In genomic region chr17:80083136-80083661, GRCh38 we compare ENCODE assay signal across 16 cellular contexts. TPM values are rescaled to one million over a fixed set of nuclear protein-coding genes. Genes with fewer than 3 reads are reported as not detected.
DNase-seq lines count a peak whose midpoint lies in the region; ATAC-seq and TF ChIP-seq lines count a peak whose summit lies in the region.
"Had no signal": no experiment of that assay in that cellular context is flagged by ENCODE, and none has a peak within 500 bp of the region (broad histone marks: within the 10 kb centered on the region; RNA-seq: fewer than 3 reads in every experiment).

No MANE protein-coding gene starts in this region.

- BruUV-seq in PC-3 (replicated peaks; lab: Mats Ljungman, UMichigan): no TSS peak

- peak in 1 of 2 donors; percentile 13 for ATAC-seq in left cardiac atrium
- no peak for ATAC-seq in PC-3

- H2AFZ ChIP-seq in PC-3 (ENCODE audit: low read length): peak overlapping the region; percentile 84
- H2AFZ ChIP-seq in mesenchymal stem cell (ENCODE audit: low read depth, low read length): no peak overlapping the region

- no peak overlapping the region for H4K91ac ChIP-seq in mesenchymal stem cell (ENCODE audit: low read length)

- no peaks in the 10 kb centered on the region for H3K9me2 ChIP-seq in PC-3 (replicated peaks; ENCODE audit: low read length)

- no peak overlapping the region for H3K4me3 Mint-ChIP-seq in activated naive CD4-positive, alpha-beta T cell treated with anti-CD3 and anti-CD28 coated beads, Interleukin-2, amount 10 ng/mL, durations not matched to agents 7 days and 5 days
- H3K4me3 Mint-ChIP-seq: CD4-positive, alpha-beta memory T cell; immature natural killer cell; natural killer cell; WTC11 had no signal

- POLR2A ChIA-PET in PC-3 (lab: Charles Lee; ENCODE audit: unreplicated experiment): interaction anchor here (0.6 kb wide), 1 partner anchor 52 kb away, joined by 3 read pairs; no protein-coding TSS in a partner anchor
- POLR2A ChIA-PET in RWPE1 (lab: Yijun Ruan, JAX; ENCODE audit: low non-redundant PET): interaction anchor here (0.6 to 0.9 kb wide), 2 partner anchors 18 to 63 kb away, joined by 3 to 5 read pairs; partner anchors contain the start of gene GAA

- intact Hi-C loops in left cardiac atrium (cut with DNase I): loop anchor here in 1 of 2 donors (10.0 kb wide), 1 partner anchor 78 kb away; no protein-coding TSS in a partner anchor
- intact Hi-C loops in PC-3 (cut with micrococcal nuclease): loop anchor here (2.0 to 5.0 kb wide), 2 partner anchors 76 to 170 kb away; no protein-coding TSS in a partner anchor

- H3K4me2 ChIP-seq in PC-3 (ENCODE audit: low read length): peak overlapping the region; percentile 74
- no peak overlapping the region for H3K4me2 ChIP-seq in mesenchymal stem cell (ENCODE audit: low read length, poor library complexity, severe bottlenecking)

- peak; percentile 18 for DNase-seq in left cardiac atrium
- DNase-seq in right atrium auricular region (ENCODE audit: low spot score): no peak
- DNase-seq in PC-3: no peak
- DNase-seq in mesenchymal stem cell: no peak
- DNase-seq in activated naive CD4-positive, alpha-beta T cell treated with anti-CD3 and anti-CD28 coated beads, Interleukin-2, amount 10 ng/mL, durations not matched to agents 7 days and 5 days: no peak
- no peak for DNase-seq in RWPE1 (ENCODE audit: low spot score)
- no peak for DNase-seq in kidney tubule cell (ENCODE audit: low spot score)
- DNase-seq: left ventricle myocardium inferior; NK-92 treated with Interleukin-12 subunit alpha and Interleukin-12 subunit beta, amount 100 ng/mL, for 24 hours had no signal

- no peak overlapping the region for H2BK15ac ChIP-seq in mesenchymal stem cell (ENCODE audit: low read depth, poor library complexity, severe bottlenecking)

- H3K27ac ChIP-seq in right atrium auricular region: no peak overlapping the region
- no peak overlapping the region for H3K27ac ChIP-seq in PC-3 (ENCODE audit: low read length)
- no peak overlapping the region for H3K27ac ChIP-seq in mesenchymal stem cell (ENCODE audit: low read length, poor library complexity, severe bottlenecking)
- H3K27ac ChIP-seq in RWPE1: no peak overlapping the region
- H3K27ac ChIP-seq: adrenal gland, left ventricle myocardium inferior, ovary had no signal

- no peak overlapping the region for H3K14ac ChIP-seq in mesenchymal stem cell (ENCODE audit: low read length in 2 of 2)

- H3K27me3 ChIP-seq in right atrium auricular region (no peaks in the 10 kb centered on the region), PC-3 (ENCODE audit: low read length) (no peaks in the 10 kb centered on the region), mesenchymal stem cell (ENCODE audit: control insufficient read depth in 1 of 2, insufficient read depth in 1 of 2, low read length in 2 of 2) (peaks cover 15 to 28% of the 10 kb centered on the region in 2 experiments)
- H3K27me3 ChIP-seq: adrenal gland, ovary had no signal

- CTCF ChIA-PET in PC-3 (lab: Charles Lee): interaction anchor here (0.6 to 1.2 kb wide), 2 partner anchors 10 to 75 kb away, joined by 4 to 6 read pairs; no protein-coding TSS in a partner anchor
- CTCF ChIA-PET in activated naive CD4-positive, alpha-beta T cell treated with anti-CD3 and anti-CD28 coated beads, Interleukin-2, amount 10 ng/mL, durations not matched to agents 7 days and 5 days (lab: Charles Lee): interaction anchor here (0.8 to 2.6 kb wide), 7 partner anchors 9 to 169 kb away, joined by 4 to 6 read pairs (median 5); partner anchors contain the start of gene GAA
- CTCF ChIA-PET in RWPE1 (lab: Yijun Ruan, JAX): interaction anchor here (0.5 to 2.4 kb wide), 12 partner anchors 12 to 341 kb away, joined by 3 to 14 read pairs (median 3); no protein-coding TSS in a partner anchor

- no peak overlapping the region for H3K4me3 ChIP-seq in right atrium auricular region
- peak overlapping the region; percentile 46; the same call in 1 of the 2 replicates for H3K4me3 ChIP-seq in PC-3 (ENCODE audit: low read length)
- no peak overlapping the region for H3K4me3 ChIP-seq in mesenchymal stem cell (ENCODE audit: insufficient read depth in 1 of 2, low read depth in 1 of 2, low read length in 2 of 2)
- H3K4me3 ChIP-seq: K562, ovary had no signal

- no peak for TF ChIP-seq CTCF in right atrium auricular region (IDR thresholded peaks at IDR 0.05)
- no peak for TF ChIP-seq CTCF in PC-3 (conservative IDR thresholded peaks at IDR 0.05; ENCODE audit: low read depth, low read length)
- TF ChIP-seq CTCF in RWPE1 (conservative IDR thresholded peaks at IDR 0.05; ENCODE audit: low read depth): no peak

- no peak overlapping the region for H2BK5ac ChIP-seq in mesenchymal stem cell (ENCODE audit: low read depth, low read length, poor library complexity, severe bottlenecking)

- H3K79me2 ChIP-seq in PC-3 (ENCODE audit: low read length): no peaks in the 10 kb centered on the region

- no peaks in the 10 kb centered on the region for H3K9me3 Mint-ChIP-seq in activated naive CD4-positive, alpha-beta T cell treated with anti-CD3 and anti-CD28 coated beads, Interleukin-2, amount 10 ng/mL, durations not matched to agents 7 days and 5 days
- H3K9me3 Mint-ChIP-seq: CD4-positive, alpha-beta memory T cell; immature natural killer cell; natural killer cell; WTC11 had no signal

- no peak overlapping the region for H3K4ac ChIP-seq in mesenchymal stem cell (ENCODE audit: low read depth in 1 of 2, low read length in 2 of 2)

- no peaks in the 10 kb centered on the region for H3K9me3 ChIP-seq in right atrium auricular region
- H3K9me3 ChIP-seq in PC-3 (ENCODE audit: low read length): no peaks in the 10 kb centered on the region
- no peaks in the 10 kb centered on the region for H3K9me3 ChIP-seq in mesenchymal stem cell (ENCODE audit: control insufficient read depth, low read length)
- H3K9me3 ChIP-seq: adrenal gland, left ventricle myocardium inferior, ovary had no signal

- peaks cover 0 to 9% of the 10 kb centered on the region in 2 donors for H3K4me1 ChIP-seq in right atrium auricular region
- 0 out of 2 replicates have a peak, but pooled peaks cover 3% of the 10 kb centered on the region for H3K4me1 ChIP-seq in PC-3 (ENCODE audit: insufficient read depth, low read length)
- H3K4me1 ChIP-seq in mesenchymal stem cell (ENCODE audit: control insufficient read depth, insufficient read depth, low read depth, low read length): peaks cover 5% of the 10 kb centered on the region

- no peaks in the 10 kb centered on the region for H4K20me1 ChIP-seq in PC-3 (ENCODE audit: low read length)

- no peak overlapping the region for H3K27ac Mint-ChIP-seq in activated naive CD4-positive, alpha-beta T cell treated with anti-CD3 and anti-CD28 coated beads, Interleukin-2, amount 10 ng/mL, durations not matched to agents 7 days and 5 days
- H3K27ac Mint-ChIP-seq: immature natural killer cell, WTC11 had no signal

- no peak overlapping the region for H3K23ac ChIP-seq in mesenchymal stem cell (ENCODE audit: low read length in 2 of 2)

- no peak overlapping the region for H2BK12ac ChIP-seq in mesenchymal stem cell (ENCODE audit: low read length in 2 of 2)

- no peaks in the 10 kb centered on the region for H3K36me3 Mint-ChIP-seq in activated naive CD4-positive, alpha-beta T cell treated with anti-CD3 and anti-CD28 coated beads, Interleukin-2, amount 10 ng/mL, durations not matched to agents 7 days and 5 days
- H3K36me3 Mint-ChIP-seq: CD4-positive, alpha-beta memory T cell; immature natural killer cell; natural killer cell; WTC11 had no signal

- H3K9ac ChIP-seq in PC-3 (ENCODE audit: low read length) (no peak overlapping the region), mesenchymal stem cell (ENCODE audit: low read length) (peak overlapping the region; percentile 49)

- peaks cover 3% of the 10 kb centered on the region for H3K4me1 Mint-ChIP-seq in activated naive CD4-positive, alpha-beta T cell treated with anti-CD3 and anti-CD28 coated beads, Interleukin-2, amount 10 ng/mL, durations not matched to agents 7 days and 5 days

- no peaks in the 10 kb centered on the region for H3K79me1 ChIP-seq in mesenchymal stem cell (replicated peaks; ENCODE audit: low read length, poor library complexity, severe bottlenecking)

- H4K8ac ChIP-seq in mesenchymal stem cell (ENCODE audit: low read length): no peak overlapping the region

- no peak overlapping the region for H2AK5ac ChIP-seq in mesenchymal stem cell (ENCODE audit: low read length, severe bottlenecking)

- H2BK120ac ChIP-seq in mesenchymal stem cell (ENCODE audit: low read depth, low read length): no peak overlapping the region

- H3K18ac ChIP-seq in mesenchymal stem cell (ENCODE audit: low read depth in 1 of 2, low read length in 2 of 2): no peak overlapping the region

- peaks cover 34% of the 10 kb centered on the region for H3K27me3 Mint-ChIP-seq in activated naive CD4-positive, alpha-beta T cell treated with anti-CD3 and anti-CD28 coated beads, Interleukin-2, amount 10 ng/mL, durations not matched to agents 7 days and 5 days

- H3F3A ChIP-seq in PC-3 (ENCODE audit: low read length, unreplicated experiment): no peaks in the 10 kb centered on the region

- H3K36me3 ChIP-seq in right atrium auricular region: no peaks in the 10 kb centered on the region
- H3K36me3 ChIP-seq in PC-3 (ENCODE audit: low read depth, low read length): no peaks in the 10 kb centered on the region
- no peaks in the 10 kb centered on the region for H3K36me3 ChIP-seq in mesenchymal stem cell (ENCODE audit: control insufficient read depth in 1 of 2, insufficient read depth in 2 of 2, low read depth in 1 of 2, low read length in 2 of 2)
- H3K36me3 ChIP-seq: adrenal gland, left ventricle myocardium inferior, ovary had no signal

- WGBS in mesenchymal stem cell: 86% methylated on average over 13 of the region's 13 CpGs

RNA-seq across cellular contexts. Expression of gene GAA, which starts 18.2 kb away (rescaled TPM):
- total RNA-seq in left cardiac atrium (10 to 100 TPM; 43.8 to 48.7 TPM), right atrium auricular region (10 to 100 TPM; 54.8 to 99.1 TPM), PC-3 (2014; rRNA removed) (76.2 and 126 TPM in 2 replicates)
- 33.6 TPM for polyA plus RNA-seq in mesenchymal stem cell (2013, experiment 1 of 2)
- polyA plus RNA-seq in mesenchymal stem cell (2013, experiment 2 of 2): 33.3 TPM

RNA-seq across cellular contexts. Expression of gene CCDC40, which starts 46.8 kb away (rescaled TPM):
- total RNA-seq in left cardiac atrium (1 to 10 TPM; 5.9 to 9.8 TPM), right atrium auricular region (1 to 10 TPM; 3.0 to 9.3 TPM), PC-3 (2014; rRNA removed) (5.3 and 7.5 TPM in 2 replicates)
- 2.7 TPM for polyA plus RNA-seq in mesenchymal stem cell (2013, experiment 1 of 2)
- polyA plus RNA-seq in mesenchymal stem cell (2013, experiment 2 of 2): 2.8 TPM
- polyA plus RNA-seq: CD4-positive, alpha-beta memory T cell; immature natural killer cell had no signal

RNA-seq across cellular contexts. Expression of gene TBC1D16, which starts 47.5 kb away (rescaled TPM):
- total RNA-seq in left cardiac atrium (10 to 100 TPM; 29.9 to 30.9 TPM), right atrium auricular region (10 to 100 TPM in 1 of 2 donors, 1 to 10 TPM in 1; 9.8 to 19.4 TPM), PC-3 (2014; rRNA removed) (23.7 and 24.6 TPM in 2 replicates)
- polyA plus RNA-seq in mesenchymal stem cell (2013, experiment 1 of 2): 20.2 TPM
- polyA plus RNA-seq in mesenchymal stem cell (2013, experiment 2 of 2): 20.1 TPM
